In the genomic region with DNA sequence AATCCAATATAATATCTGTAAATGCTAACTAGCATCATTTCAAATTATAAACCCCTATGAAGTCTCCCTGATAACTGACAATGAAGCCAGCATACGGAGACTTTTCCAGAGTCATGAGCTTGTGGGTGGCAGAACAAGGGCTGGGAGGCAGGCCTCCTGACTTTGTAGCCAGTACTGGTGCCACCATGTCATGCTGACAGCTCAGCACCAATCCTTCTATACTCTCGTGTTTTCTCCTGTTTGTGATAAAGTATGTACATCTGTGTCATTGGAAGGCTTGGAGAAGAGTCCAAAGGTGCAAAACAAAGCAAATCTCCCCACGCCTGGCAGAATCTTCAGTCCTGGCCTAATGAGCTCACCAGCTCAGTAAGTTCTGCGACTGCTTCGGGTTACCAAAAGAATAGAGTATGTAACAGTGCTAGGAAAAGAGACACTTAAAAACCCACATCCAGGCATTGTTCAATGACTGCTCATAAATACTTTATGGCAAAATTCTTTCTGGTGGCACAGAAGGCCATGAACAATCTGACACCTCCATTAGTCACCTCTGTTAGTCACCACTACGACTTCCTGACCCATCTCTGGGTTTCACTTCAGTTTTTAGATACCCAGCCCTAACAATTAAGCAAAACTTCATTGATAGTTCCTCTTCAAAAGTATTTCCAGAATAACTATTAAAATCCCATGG, we compare ENCODE assay signal across 8 cellular contexts. TPM values are rescaled to one million over a fixed set of nuclear protein-coding genes. Genes with fewer than 3 reads are reported as not detected.
A peak's percentile ranks its signal among the peaks of the same experiment; 100 is the strongest.
DNase-seq lines count a peak whose midpoint lies in the region; ATAC-seq and TF ChIP-seq lines count a peak whose summit lies in the region.

No MANE protein-coding gene starts in this region.

- TF ChIP-seq CTCF in VCaP (conservative IDR thresholded peaks at IDR 0.05), result no peak
- no peak for TF ChIP-seq CTCF in right lobe of liver (IDR thresholded peaks at IDR 0.05)

- peak overlapping the region; percentile 84 for H3K27ac ChIP-seq in VCaP
- H3K27ac ChIP-seq in right lobe of liver, result no peak overlapping the region

- DNase-seq in Caki2 (ENCODE audit: low read depth), result peak; percentile 67
- DNase-seq in right lobe of liver, result no peak
- DNase-seq in NCI-H774 (lab: John Stamatoyannopoulos, UW), result no peak
- no peak for DNase-seq in activated CD8-positive, alpha-beta memory T cell treated with anti-CD3 and anti-CD28 coated beads, Interleukin-2, amount 50 U/mL, for 48 hours
- DNase-seq in GDM1 (lab: John Stamatoyannopoulos, UW), result no peak

- peak; percentile 88 for ATAC-seq in GM19455 (IDR thresholded peaks at IDR 0.05; ENCODE audit: unreplicated experiment)
- ATAC-seq in HG03439 (IDR thresholded peaks at IDR 0.05; ENCODE audit: unreplicated experiment), result peak; percentile 89
- ATAC-seq in right lobe of liver, result peak in 3 of 4 donors; percentile 8 to 68 (median 23)

- no peak for TF ChIP-seq POLR2A in right lobe of liver (IDR thresholded peaks at IDR 0.05)

- peaks cover 0 to 32% (median 0%) of the 10 kb centered on the region in 4 donors for H3K4me1 ChIP-seq in right lobe of liver

- no peaks in the 10 kb centered on the region for H3K27me3 ChIP-seq in right lobe of liver

- H3K4me3 ChIP-seq in right lobe of liver, result no peak overlapping the region

- in situ Hi-C loops in Caki2 (cut with HindIII; ENCODE audit: low pct_unique_long_range_greater_than_20kb, low sequenced_read_pairs), result no loop called here

- intact Hi-C loops in right lobe of liver (cut with DNase I), result no loop called here

- no peaks in the 10 kb centered on the region for H3K9me3 ChIP-seq in right lobe of liver

- 73% methylated on average over 6 of the region's 6 CpGs for WGBS in right lobe of liver (ENCODE audit: insufficient coverage, low coverage, low lambda C conversion rate, missing lambda C conversion rate)

- no peaks in the 10 kb centered on the region for H3K36me3 ChIP-seq in right lobe of liver

RNA-seq across cellular contexts. Expression of gene STEAP1, which starts 24.5 kb away (rescaled TPM):
- 0.71 TPM in 1 of 2 replicates, not detected in the other for total RNA-seq in Caki2 (2014; rRNA removed; shearing (Covaris generic); ENCODE audit: low replicate concordance)
- 10 to 100 TPM in 5 of 6 experiments, 1 to 10 TPM in 1; 5.0 to 60.4 (median 37.1) TPM for total RNA-seq in right lobe of liver

RNA-seq across cellular contexts. Expression of gene STEAP2, which starts 32.8 kb away (rescaled TPM):
- total RNA-seq in Caki2 (2014; rRNA removed; shearing (Covaris generic); ENCODE audit: low replicate concordance), result 2.3 and 7.8 TPM in 2 replicates
- 1 to 10 TPM; 1.5 to 9.8 (median 5.3) TPM for total RNA-seq in right lobe of liver

Comparison
In these comparisons a context has a peak if more than half of its experiments do, and no peak if none do; other contexts are left out.
1. ATAC-seq: peak in every context shown above with its lines; median percentile 89 in HG03439; 88 in GM19455; 23 in right lobe of liver.